In genomic region chr15:74356050-74356449, GRCh38 we compare ENCODE assay signal across 2 cellular contexts. TPM values are rescaled to one million over a fixed set of nuclear protein-coding genes. Genes with fewer than 3 reads are reported as not detected.
"Had no signal": no experiment of that assay in that cellular context is flagged by ENCODE, and none has a peak within 500 bp of the region (broad histone marks: within the 10 kb centered on the region; RNA-seq: fewer than 3 reads in every experiment).

No MANE protein-coding gene starts in this region.

RNA-seq across cellular contexts. Expression of gene CYP11A1, which starts 11.4 kb away (rescaled TPM):
- total RNA-seq: HT-29 had no signal
- polyA plus RNA-seq: IgD-negative memory B cell had no signal
